ENCODE assay signal across 16 cellular contexts in the genomic region with DNA sequence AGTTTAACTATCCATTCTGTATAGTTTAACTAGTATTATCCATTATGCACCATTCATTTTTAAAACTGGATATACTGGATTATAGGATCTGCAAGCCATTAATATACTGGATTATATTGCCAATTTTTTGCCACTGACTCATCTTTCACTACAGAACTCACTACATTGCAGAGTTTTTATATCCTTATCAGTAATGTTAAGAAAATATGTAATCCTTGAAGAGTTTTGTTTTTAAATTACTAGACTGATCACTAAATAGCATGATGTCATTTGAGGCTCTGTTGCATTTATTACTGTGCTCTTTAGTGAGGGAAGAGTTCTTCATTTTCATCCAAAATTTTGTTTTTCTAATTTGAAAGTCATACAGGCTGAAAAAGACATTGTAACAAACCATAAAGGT.
"Had no signal": no experiment of that assay in that cellular context is flagged by ENCODE, and none has a peak within 500 bp of the region (broad histone marks: within the 10 kb centered on the region; RNA-seq: fewer than 3 reads in every experiment).

No MANE protein-coding gene starts in this region.

- ATAC-seq: gastrocnemius medialis; naive thymus-derived CD4-positive, alpha-beta T cell; psoas muscle; right lobe of liver; stimulated activated naive B cell treated with anti-CD40 and anti-IgM and Interleukin-4, amounts not matched to agents 10 μg/mL and 1 μg/mL and 100 μg/mL, for 72 hours; stimulated activated naive CD8-positive, alpha-beta T cell treated with anti-CD3 and anti-CD28 coated beads, Interleukin-15, amount 100 ng/mL, for 72 hours; upper lobe of right lung had no signal

- H3K4me3 ChIP-seq: esophagus squamous epithelium, gastrocnemius medialis, psoas muscle, right lobe of liver, testis, tibial nerve, upper lobe of right lung, vagina had no signal

- DNase-seq: esophagus squamous epithelium; gastrocnemius medialis; mesendoderm; naive thymus-derived CD4-positive, alpha-beta T cell; nephron progenitor cell; psoas muscle; retina; right lobe of liver; stimulated activated CD4-positive, alpha-beta T cell treated with anti-CD3 and anti-CD28 coated beads, Interleukin-2, amount 100 ng/mL, for 24 hours; stimulated activated CD4-positive, alpha-beta T cell treated with anti-CD3 and anti-CD28 coated beads, Interleukin-4, amount 100 ng/mL, for 4 hours; stimulated activated naive B cell treated with anti-CD40 and anti-IgM and Interleukin-4, amounts not matched to agents 10 μg/mL and 1 μg/mL and 100 μg/mL, for 72 hours; stimulated activated naive CD8-positive, alpha-beta T cell treated with anti-CD3 and anti-CD28 coated beads, Interleukin-15, amount 100 ng/mL, for 72 hours; testis; upper lobe of right lung had no signal

- H3K36me3 ChIP-seq: esophagus squamous epithelium, gastrocnemius medialis, right lobe of liver, tibial nerve, upper lobe of right lung, vagina had no signal

- H3K27ac ChIP-seq: esophagus squamous epithelium, gastrocnemius medialis, psoas muscle, right lobe of liver, testis, tibial nerve, upper lobe of right lung, vagina had no signal

- H3K4me1 ChIP-seq: esophagus squamous epithelium, gastrocnemius medialis, psoas muscle, right lobe of liver, testis, tibial nerve, upper lobe of right lung, vagina had no signal

- H3K27me3 ChIP-seq: esophagus squamous epithelium, gastrocnemius medialis, right lobe of liver, testis, tibial nerve, upper lobe of right lung, vagina had no signal

- H3K9me3 ChIP-seq: esophagus squamous epithelium, gastrocnemius medialis, psoas muscle, right lobe of liver, testis, tibial nerve, upper lobe of right lung, vagina had no signal
